ENCODE assay signal across 7 cellular contexts in the genomic region with DNA sequence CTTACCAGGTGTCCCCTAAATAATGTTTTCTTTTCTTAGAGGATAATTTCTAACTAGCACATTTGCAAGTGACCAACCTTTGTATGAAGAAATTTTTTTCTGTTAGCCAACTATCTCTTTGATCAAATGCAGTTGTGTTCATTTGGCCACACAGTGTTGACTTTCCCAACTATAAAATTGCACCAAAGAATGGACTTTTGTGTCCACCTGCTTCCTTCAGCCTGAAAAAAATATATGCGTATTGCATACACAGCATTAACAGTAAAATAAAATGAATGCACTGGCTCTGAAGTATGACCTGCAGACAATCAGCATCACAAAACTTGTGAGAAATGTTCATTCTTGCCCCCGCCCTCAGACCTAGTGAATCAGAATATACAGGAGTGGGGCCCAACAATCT.
"Had no signal": no experiment of that assay in that cellular context is flagged by ENCODE, and none has a peak within 500 bp of the region (broad histone marks: within the 10 kb centered on the region; RNA-seq: fewer than 3 reads in every experiment).

No MANE protein-coding gene starts in this region.

- H3K27ac ChIP-seq: HL-60 had no signal

- DNase-seq: H9, HFFc6, KBM-7 had no signal

- H3K4me3 ChIP-seq: GM23338 had no signal

- ATAC-seq: GM23338, HCT116, HepG2 had no signal
